In genomic region chrX:109845996-109846395, GRCh38 we compare ENCODE assay signal across 26 cellular contexts.
"Had no signal": no experiment of that assay in that cellular context is flagged by ENCODE, and none has a peak within 500 bp of the region (broad histone marks: within the 10 kb centered on the region; RNA-seq: fewer than 3 reads in every experiment).

No MANE protein-coding gene starts in this region.

- H3K9me3 ChIP-seq: adrenal gland, ascending aorta, gastroesophageal sphincter, heart right ventricle had no signal

- H3K4me1 ChIP-seq: adrenal gland, gastroesophageal sphincter had no signal

- H3K4me3 ChIP-seq: adrenal gland, ascending aorta, dorsolateral prefrontal cortex, gastroesophageal sphincter, heart right ventricle had no signal

- ATAC-seq: activated CD4-positive, alpha-beta T cell treated with anti-CD3 and anti-CD28 coated beads for 36 hours; activated CD8-positive, alpha-beta memory T cell treated with anti-CD3 and anti-CD28 coated beads, Interleukin-2, amount 10 ng/mL, durations not matched to agents 7 days and 5 days; activated CD8-positive, alpha-beta T cell treated with anti-CD3 and anti-CD28 coated beads, Interleukin-2, amount 10 ng/mL, durations not matched to agents 7 days and 5 days; activated naive CD8-positive, alpha-beta T cell treated with anti-CD3 and anti-CD28 coated beads, Interleukin-2, amount 50 U/mL, for 24 hours; esophagus mucosa; gastroesophageal sphincter; heart right ventricle had no signal

- H3K27me3 ChIP-seq: ascending aorta, brain microvascular endothelial cell, gastroesophageal sphincter had no signal

- DNase-seq: activated CD4-positive, alpha-beta memory T cell treated with anti-CD3 and anti-CD28 coated beads for 36 hours; activated CD4-positive, alpha-beta T cell treated with anti-CD3 and anti-CD28 coated beads for 36 hours; activated CD4-positive, alpha-beta T cell treated with anti-CD3 and anti-CD28 coated beads, Interleukin-2, amount 10 ng/mL, durations not matched to agents 24 days and 14 days; activated CD4-positive, CD25-positive, alpha-beta regulatory T cell; activated CD4-positive, CD25-positive, alpha-beta regulatory T cell treated with anti-CD3 and anti-CD28 coated beads, Interleukin-2, amount 50 U/mL, for 72 hours; activated CD8-positive, alpha-beta memory T cell treated with anti-CD3 and anti-CD28 coated beads, Interleukin-2, amount 10 ng/mL, durations not matched to agents 7 days and 5 days; activated CD8-positive, alpha-beta memory T cell treated with anti-CD3 and anti-CD28 coated beads, Interleukin-2, amount 50 U/mL, for 4 hours; activated CD8-positive, alpha-beta T cell treated with anti-CD3 and anti-CD28 coated beads, Interleukin-2, amount 10 ng/mL, durations not matched to agents 7 days and 5 days; activated effector memory CD4-positive, alpha-beta T cell treated with anti-CD3 and anti-CD28 coated beads, Interleukin-2, amount 50 U/mL, for 16 hours; activated naive CD4-positive, alpha-beta T cell treated with anti-CD3 and anti-CD28 coated beads for 36 hours; activated naive CD8-positive, alpha-beta T cell treated with anti-CD3 and anti-CD28 coated beads for 36 hours; activated naive CD8-positive, alpha-beta T cell treated with anti-CD3 and anti-CD28 coated beads, Interleukin-2, amount 50 U/mL, for 24 hours; activated T-cell treated with anti-CD3 and anti-CD28 coated beads, Interleukin-2, amount 50 U/mL, for 1 hour; activated T-cell treated with anti-CD3 and anti-CD28 coated beads, Interleukin-2, amount 50 U/mL, for 48 hours; adrenal gland; brain microvascular endothelial cell; caudate nucleus; dorsolateral prefrontal cortex; effector memory CD4-positive, alpha-beta T cell; endodermal cell; foreskin melanocyte; heart right ventricle; T-helper 2 cell had no signal

- H3K27ac ChIP-seq: adrenal gland, brain microvascular endothelial cell, dorsolateral prefrontal cortex, gastroesophageal sphincter had no signal

- H3K36me3 ChIP-seq: adrenal gland, ascending aorta, brain microvascular endothelial cell, gastroesophageal sphincter, heart right ventricle had no signal
